Comparison of ENCODE assay signal across 8 cellular contexts in the genomic region with DNA sequence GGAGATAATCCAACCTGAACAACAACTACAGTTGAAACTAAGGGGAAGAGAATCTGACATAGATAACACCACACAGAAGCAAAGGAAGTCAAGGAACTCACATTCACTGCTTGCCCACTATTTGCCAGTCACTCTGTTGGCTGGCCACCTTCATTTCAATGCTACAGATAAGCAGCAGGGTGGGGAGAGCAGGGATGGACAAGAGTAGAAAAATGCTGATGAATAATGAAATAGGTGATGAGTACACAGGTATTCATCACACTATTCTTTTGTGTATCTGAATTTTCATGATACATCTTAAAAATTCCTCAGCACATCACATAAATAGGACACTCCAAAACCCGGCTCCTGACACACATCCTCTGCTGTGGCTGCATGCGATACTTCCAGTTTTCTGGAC. TPM values are rescaled to one million over a fixed set of nuclear protein-coding genes. Genes with fewer than 3 reads are reported as not detected.
"Had no signal": no experiment of that assay in that cellular context is flagged by ENCODE, and none has a peak within 500 bp of the region (broad histone marks: within the 10 kb centered on the region; RNA-seq: fewer than 3 reads in every experiment).

No MANE protein-coding gene starts in this region.

RNA-seq across cellular contexts. Expression of gene NUTM2G, which starts 21.9 kb away (rescaled TPM):
- total RNA-seq: LHCN-M2, MCF 10A, NCI-H460, PC-9, Right ventricle myocardium superior, RPMI7951, SJSA1 had no signal
- polyA plus RNA-seq: SK-N-SH had no signal
